ENCODE assay signal across 16 cellular contexts in genomic region chr15:59886476-59886875, GRCh38.
DNase-seq lines count a peak whose midpoint lies in the region; ATAC-seq, FAIRE-seq and TF ChIP-seq lines count a peak whose summit lies in the region.
"Had no signal": no experiment of that assay in that cellular context is flagged by ENCODE, and none has a peak within 500 bp of the region (broad histone marks: within the 10 kb centered on the region; RNA-seq: fewer than 3 reads in every experiment).

No MANE protein-coding gene starts in this region.

- CTCF ChIA-PET in MCF 10A (lab: Yijun Ruan, JAX): interaction anchor here (0.5 to 2.7 kb wide), 9 partner anchors 13 to 294 kb away, joined by 3 to 9 read pairs (median 3); no protein-coding TSS in a partner anchor

- no peak for TF ChIP-seq POLR2A in breast epithelium (IDR thresholded peaks at IDR 0.05)

- no peaks in the 10 kb centered on the region for H3K4me1 ChIP-seq in breast epithelium
- H3K4me1 ChIP-seq: BE2C had no signal

- ATAC-seq in GM21381 (IDR thresholded peaks at IDR 0.05; ENCODE audit: unreplicated experiment) (no peak), HG03135 (IDR thresholded peaks at IDR 0.05; ENCODE audit: unreplicated experiment) (no peak)
- ATAC-seq: CD8-positive, alpha-beta T cell had no signal

- H3K36me3 Mint-ChIP-seq in MCF 10A (ENCODE audit: insufficient read depth, unreplicated experiment): peaks cover 6% of the 10 kb centered on the region
- H3K36me3 Mint-ChIP-seq: CD8-positive, alpha-beta T cell had no signal

- H3K27ac Mint-ChIP-seq in MCF 10A (ENCODE audit: low read depth, unreplicated experiment): peak overlapping the region; percentile 38
- H3K27ac Mint-ChIP-seq: CD8-positive, alpha-beta T cell; T-helper 2 cell treated with Interferon-gamma antibody and Interleukin-4, amounts not matched to agents 5 μg/mL and 100 μg/mL, for 36 hours had no signal

- H3K4me3 ChIP-seq in breast epithelium: no peak overlapping the region

- POLR2A ChIA-PET in MCF 10A (lab: Yijun Ruan, JAX): interaction anchor here (0.7 to 1.5 kb wide), 8 partner anchors 8 to 207 kb away, joined by 3 to 7 read pairs (median 3); no protein-coding TSS in a partner anchor

- peaks cover 13% of the 10 kb centered on the region for H3K4me1 Mint-ChIP-seq in MCF 10A (ENCODE audit: insufficient read depth, unreplicated experiment)

- H3K27me3 Mint-ChIP-seq in MCF 10A (ENCODE audit: insufficient read depth, unreplicated experiment): no peaks in the 10 kb centered on the region

- intact Hi-C loops in MCF 10A (cut with micrococcal nuclease) (no loop called here), breast epithelium (cut with DNase I; ENCODE audit: low total_unique reads) (no loop called here), head of caudate nucleus (cut with DNase I) (no loop called here)

- peaks cover 0 to 19% of the 10 kb centered on the region in 2 donors for H3K27me3 ChIP-seq in breast epithelium
- H3K27me3 ChIP-seq: BE2C had no signal

- no peaks in the 10 kb centered on the region for H3K36me3 ChIP-seq in breast epithelium
- H3K36me3 ChIP-seq: BE2C had no signal

- no peaks in the 10 kb centered on the region for H3K9me3 Mint-ChIP-seq in MCF 10A (ENCODE audit: unreplicated experiment)
- H3K9me3 Mint-ChIP-seq: CD8-positive, alpha-beta T cell; T-helper 2 cell treated with Interferon-gamma antibody and Interleukin-4, amounts not matched to agents 5 μg/mL and 100 μg/mL, for 36 hours had no signal

- no peak for TF ChIP-seq CTCF in MCF 10A (IDR thresholded peaks at IDR 0.05; ENCODE audit: unreplicated experiment)
- no peak for TF ChIP-seq CTCF in breast epithelium (IDR thresholded peaks at IDR 0.05)

- H3K4me3 Mint-ChIP-seq in MCF 10A (ENCODE audit: unreplicated experiment): no peak overlapping the region
- H3K4me3 Mint-ChIP-seq: CD8-positive, alpha-beta T cell; T-helper 2 cell treated with Interferon-gamma antibody and Interleukin-4, amounts not matched to agents 5 μg/mL and 100 μg/mL, for 36 hours had no signal

- no peaks in the 10 kb centered on the region for H3K9me3 ChIP-seq in breast epithelium
- H3K9me3 ChIP-seq: BE2C had no signal

- DNase-seq in MCF 10A (ENCODE audit: unreplicated experiment) (no peak), breast epithelium (ENCODE audit: low spot score in 2 of 2) (no peak), NCI-H69 (lab: John Stamatoyannopoulos, UW) (peak; percentile 67), head of caudate nucleus (peak in 23 of 42 donors; percentile 2 to 60 (median 19)), urothelium cell line (ENCODE audit: low spot score) (peak; percentile 50), GM19239 (ENCODE audit: insufficient read length, low spot score) (no peak)
- DNase-seq: CD8-positive, alpha-beta T cell; H7; IMR-90; Kasumi-1; SIG-M5 had no signal

- H3K27ac ChIP-seq in breast epithelium: no peak overlapping the region

- FAIRE-seq in urothelium cell line (lab: Jason Lieb, UNC) (no peak), GM19239 (lab: Jason Lieb, UNC) (no peak)
- FAIRE-seq: RCC 7860 had no signal

- no TSS peak for BruUV-seq in MCF 10A (replicated peaks; lab: Mats Ljungman, UMichigan)

Comparison
In these comparisons a context has a peak if more than half of its experiments do, and no peak if none do; other contexts are left out.
1. DNase-seq: peak in NCI-H69 (single experiment), head of caudate nucleus (23 of 42) and urothelium cell line (single experiment); none in MCF 10A (single experiment), breast epithelium (0 of 2) and GM19239 (single experiment).